Comparison of ENCODE assay signal across 1 cellular context in the genomic region with DNA sequence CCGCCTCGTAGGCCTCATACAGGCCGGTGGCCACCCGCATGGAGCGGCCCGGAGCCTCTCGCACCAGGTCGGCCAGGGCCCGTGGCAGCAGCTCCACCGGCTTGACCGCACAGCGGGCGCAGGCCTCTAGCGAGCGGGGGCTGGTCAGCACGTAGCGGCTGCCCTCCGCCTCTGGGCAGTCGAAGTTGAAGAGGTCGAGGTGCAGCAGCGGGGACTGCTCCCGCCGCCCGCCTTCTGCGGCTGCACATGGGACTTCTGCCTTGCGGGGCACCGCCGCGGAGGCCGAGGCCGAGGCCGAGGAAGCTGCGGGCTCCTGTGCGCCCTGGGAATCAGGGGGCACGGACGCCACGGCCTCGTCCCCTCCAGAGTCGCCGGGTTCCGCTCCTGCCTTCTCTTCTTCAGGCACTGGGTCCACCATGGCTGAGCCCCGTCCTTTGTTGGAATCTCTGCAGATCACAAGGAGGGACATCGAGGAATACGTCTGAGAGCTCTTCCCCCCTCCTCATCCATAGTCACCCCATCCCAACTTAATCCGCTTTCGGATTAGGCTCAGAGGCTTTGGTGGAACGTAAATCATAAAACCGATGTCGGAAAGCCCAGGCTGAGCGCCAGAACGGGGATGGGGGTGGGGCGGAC.
TF ChIP-seq lines count a peak whose summit lies in the region.

No MANE protein-coding gene starts in this region.

TF ChIP-seq in neural cell, 6 proteins besides CTCF, POLR2A, EP300 and RAD21 (continued from another document):
- TF ChIP-seq, protein P1, sequence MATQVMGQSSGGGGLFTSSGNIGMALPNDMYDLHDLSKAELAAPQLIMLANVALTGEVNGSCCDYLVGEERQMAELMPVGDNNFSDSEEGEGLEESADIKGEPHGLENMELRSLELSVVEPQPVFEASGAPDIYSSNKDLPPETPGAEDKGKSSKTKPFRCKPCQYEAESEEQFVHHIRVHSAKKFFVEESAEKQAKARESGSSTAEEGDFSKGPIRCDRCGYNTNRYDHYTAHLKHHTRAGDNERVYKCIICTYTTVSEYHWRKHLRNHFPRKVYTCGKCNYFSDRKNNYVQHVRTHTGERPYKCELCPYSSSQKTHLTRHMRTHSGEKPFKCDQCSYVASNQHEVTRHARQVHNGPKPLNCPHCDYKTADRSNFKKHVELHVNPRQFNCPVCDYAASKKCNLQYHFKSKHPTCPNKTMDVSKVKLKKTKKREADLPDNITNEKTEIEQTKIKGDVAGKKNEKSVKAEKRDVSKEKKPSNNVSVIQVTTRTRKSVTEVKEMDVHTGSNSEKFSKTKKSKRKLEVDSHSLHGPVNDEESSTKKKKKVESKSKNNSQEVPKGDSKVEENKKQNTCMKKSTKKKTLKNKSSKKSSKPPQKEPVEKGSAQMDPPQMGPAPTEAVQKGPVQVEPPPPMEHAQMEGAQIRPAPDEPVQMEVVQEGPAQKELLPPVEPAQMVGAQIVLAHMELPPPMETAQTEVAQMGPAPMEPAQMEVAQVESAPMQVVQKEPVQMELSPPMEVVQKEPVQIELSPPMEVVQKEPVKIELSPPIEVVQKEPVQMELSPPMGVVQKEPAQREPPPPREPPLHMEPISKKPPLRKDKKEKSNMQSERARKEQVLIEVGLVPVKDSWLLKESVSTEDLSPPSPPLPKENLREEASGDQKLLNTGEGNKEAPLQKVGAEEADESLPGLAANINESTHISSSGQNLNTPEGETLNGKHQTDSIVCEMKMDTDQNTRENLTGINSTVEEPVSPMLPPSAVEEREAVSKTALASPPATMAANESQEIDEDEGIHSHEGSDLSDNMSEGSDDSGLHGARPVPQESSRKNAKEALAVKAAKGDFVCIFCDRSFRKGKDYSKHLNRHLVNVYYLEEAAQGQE (IDR thresholded peaks at IDR 0.05; ENCODE audit: borderline replicate concordance) = no peak
